In genomic region chr1:31937300-31938183, GRCh38 we compare ENCODE assay signal across 1 cellular context.
TF ChIP-seq lines count a peak whose summit lies in the region.

No MANE protein-coding gene starts in this region.

TF ChIP-seq in GM23338, 12 proteins besides CTCF, POLR2A, EP300 and RAD21 (continued from another document):
- TF ChIP-seq ZNF462 (CRISPR knock-in tag; IDR thresholded peaks at IDR 0.05): no peak
- TF ChIP-seq ETS1 (IDR thresholded peaks at IDR 0.05): no peak
- no peak for TF ChIP-seq STAT1 (IDR thresholded peaks at IDR 0.05; ENCODE audit: unreplicated experiment)
- no peak for TF ChIP-seq EZH2 (IDR thresholded peaks at IDR 0.05; ENCODE audit: low read depth, unreplicated experiment)
